8 cellular contexts compared by ENCODE assay signal in the genomic region with DNA sequence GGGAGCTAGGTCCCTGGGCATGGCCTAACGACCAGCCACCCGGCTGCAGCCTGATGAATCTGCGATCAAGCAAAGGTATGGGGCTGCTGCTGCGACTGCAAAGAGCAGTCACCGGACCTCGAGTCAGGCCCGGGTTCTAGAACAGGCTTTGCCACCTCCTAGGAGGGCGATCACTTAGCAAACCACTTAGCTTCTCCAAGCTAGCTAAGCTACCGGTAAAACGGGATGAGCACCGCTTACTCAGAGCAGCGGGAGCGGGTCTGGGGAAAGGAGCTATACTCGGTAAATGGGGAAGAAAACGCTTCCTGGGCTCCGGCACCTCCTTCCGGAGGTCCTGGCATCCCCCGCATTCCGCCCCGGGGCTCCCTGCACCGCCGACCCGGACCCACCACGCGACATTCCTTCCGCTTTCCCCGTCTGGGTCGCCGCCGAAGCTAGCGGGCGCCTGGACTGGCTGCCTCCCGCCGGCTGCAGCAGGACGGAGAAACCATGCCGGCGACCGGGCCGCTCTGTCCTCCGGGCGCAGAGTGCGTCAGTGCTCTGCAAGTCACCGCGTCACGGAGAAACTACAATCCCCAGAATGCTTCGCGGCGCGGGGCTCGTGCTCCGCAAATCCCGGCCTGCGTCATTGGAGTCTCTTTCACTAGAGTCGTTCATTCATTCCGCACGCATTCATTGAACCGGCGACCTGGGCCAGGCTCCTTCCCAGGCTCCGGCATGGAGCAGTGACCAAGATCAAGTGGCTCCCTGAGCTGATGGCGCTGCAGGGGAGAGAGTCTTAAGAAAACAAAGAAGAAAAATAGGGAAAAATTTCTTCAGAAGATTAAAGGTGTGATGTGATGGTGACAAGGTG.
DNase-seq lines count a peak whose midpoint lies in the region; ATAC-seq lines count a peak whose summit lies in the region.

A gene (minus strand): TSS at position 531 of the 853 bp plus-strand sequence. CDS start 3,779 bp downstream, outside the sequence.

- peak; percentile 53 for ATAC-seq in GM21381 (IDR thresholded peaks at IDR 0.05; ENCODE audit: unreplicated experiment)
- ATAC-seq in effector memory CD8-positive, alpha-beta T cell (replicated peaks): peak; percentile 85
- ATAC-seq in memory B cell (ENCODE audit: low read depth): peak; percentile 84

- H3K4me3 Mint-ChIP-seq in effector memory CD8-positive, alpha-beta T cell: peak within 1 kb of the TSS; percentile 96 to 98
- peak within 1 kb of the TSS; percentile 97 for H3K4me3 Mint-ChIP-seq in memory B cell

- H3K27me3 Mint-ChIP-seq in effector memory CD8-positive, alpha-beta T cell: no peaks in the 10 kb centered on the region
- no peaks in the 10 kb centered on the region for H3K27me3 Mint-ChIP-seq in memory B cell

- H3K9me3 Mint-ChIP-seq in effector memory CD8-positive, alpha-beta T cell: no peaks in the 10 kb centered on the region
- no peaks in the 10 kb centered on the region for H3K9me3 Mint-ChIP-seq in memory B cell

- H3K27ac Mint-ChIP-seq in effector memory CD8-positive, alpha-beta T cell: peak within 1 kb of the TSS; percentile 96 to 98
- peak within 1 kb of the TSS; percentile 96 for H3K27ac Mint-ChIP-seq in memory B cell

- peak; percentile 83 for DNase-seq in COLO829 (ENCODE audit: low spot score)
- peak in 74 of 76 experiments; percentile 21 to 91 (median 78) for DNase-seq in HUDEP-2 (lab: John Stamatoyannopoulos, UW; ENCODE audit: unreplicated experiment in 76 of 76)
- DNase-seq in NOMO-1 treated with dmso at 0.1 percent for 144 hours (lab: John Stamatoyannopoulos, UW; ENCODE audit: unreplicated experiment): peak; percentile 88
- DNase-seq in activated CD8-positive, alpha-beta memory T cell treated with anti-CD3 and anti-CD28 coated beads for 4 hours (ENCODE audit: low read depth in 2 of 2): peak; percentile 74 to 81
- peak; percentile 85 to 87 (median 85) for DNase-seq in effector memory CD8-positive, alpha-beta T cell
- peak; percentile 81 to 83 for DNase-seq in memory B cell (ENCODE audit: low spot score in 2 of 2)
- DNase-seq in stimulated activated CD8-positive, alpha-beta memory T cell treated with anti-CD3 and anti-CD28 coated beads, Interleukin-12 subunit alpha, Interleukin-12 subunit beta, amount 100 ng/mL, for 24 hours (ENCODE audit: extremely low read depth): peak; percentile 76

- peaks cover 17% of the 10 kb centered on the region for H3K36me3 Mint-ChIP-seq in effector memory CD8-positive, alpha-beta T cell (ENCODE audit: insufficient read depth)
- H3K36me3 Mint-ChIP-seq in memory B cell: peaks cover 12% of the 10 kb centered on the region

- H3K4me1 Mint-ChIP-seq in effector memory CD8-positive, alpha-beta T cell (ENCODE audit: low read depth in 2 of 2): peaks cover 29 to 30% of the 10 kb centered on the region in 2 donors
- peaks cover 33% of the 10 kb centered on the region for H3K4me1 Mint-ChIP-seq in memory B cell

Comparison
In these comparisons a context has a peak if more than half of its experiments do, and no peak if none do; other contexts are left out.
1. Peak in every context shown above with its lines: DNase-seq and ATAC-seq.